1 cellular context compared by ENCODE assay signal in genomic region chr20:59955131-59955796, GRCh38.
TF ChIP-seq lines count a peak whose summit lies in the region.

No MANE protein-coding gene starts in this region.

TF ChIP-seq in SK-N-SH treated with all-trans-retinoic acid at 6 μM for 48 hours, 23 proteins besides CTCF, POLR2A, EP300 and RAD21 (continued from another document):
- TF ChIP-seq POU6F1 (CRISPR knock-in tag; IDR thresholded peaks at IDR 0.05; ENCODE audit: borderline replicate concordance, low read depth), result no peak
- TF ChIP-seq TCF4 (CRISPR knock-in tag; IDR thresholded peaks at IDR 0.05; ENCODE audit: borderline replicate concordance), result no peak
- TF ChIP-seq ZNF70 (CRISPR knock-in tag; IDR thresholded peaks at IDR 0.05), result no peak
